ENCODE assay signal across 10 cellular contexts in the genomic region with DNA sequence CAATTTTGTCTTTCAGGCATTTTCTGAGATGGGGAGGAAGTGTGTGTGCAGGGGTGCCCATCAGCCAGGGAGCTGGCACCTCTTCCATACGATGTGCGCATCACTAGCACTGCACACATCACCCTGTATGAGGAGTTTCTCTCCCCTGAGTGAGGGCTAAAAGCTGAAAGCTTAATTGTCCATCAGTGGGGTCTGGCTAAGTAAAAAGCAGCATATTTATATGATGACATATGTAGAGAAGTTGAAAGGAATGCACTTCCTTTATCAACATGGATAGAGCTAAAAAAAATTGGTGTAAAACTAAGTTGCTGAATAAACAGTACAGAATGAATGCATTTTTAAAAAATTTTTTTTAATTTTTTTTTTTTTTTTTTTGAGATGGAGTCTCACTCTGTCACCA. TPM values are rescaled to one million over a fixed set of nuclear protein-coding genes. Genes with fewer than 3 reads are reported as not detected.
"Had no signal": no experiment of that assay in that cellular context is flagged by ENCODE, and none has a peak within 500 bp of the region (broad histone marks: within the 10 kb centered on the region; RNA-seq: fewer than 3 reads in every experiment).

No MANE protein-coding gene starts in this region.

- ATAC-seq: gastroesophageal sphincter; right cardiac atrium; stimulated activated naive B cell treated with anti-CD40 and anti-IgM and Interleukin-4, amounts not matched to agents 10 μg/mL and 1 μg/mL and 100 μg/mL, for 72 hours had no signal

- H3K27ac ChIP-seq: esophagus squamous epithelium, gastroesophageal sphincter, neutrophil, transverse colon had no signal

- H3K36me3 ChIP-seq: esophagus squamous epithelium, gastroesophageal sphincter, neutrophil, transverse colon had no signal

- H3K27me3 ChIP-seq: gastroesophageal sphincter had no signal

- H3K4me3 ChIP-seq: esophagus squamous epithelium, gastroesophageal sphincter, transverse colon had no signal

- DNase-seq: esophagus squamous epithelium; right cardiac atrium; stimulated activated CD4-positive, alpha-beta T cell treated with anti-CD3 and anti-CD28 coated beads, Interleukin-1b, Interleukin-23, amount 100 ng/mL, for 48 hours; stimulated activated naive B cell treated with anti-CD40 and anti-IgM and Interleukin-4, amounts not matched to agents 10 μg/mL and 1 μg/mL and 100 μg/mL, for 72 hours; T-helper 2 cell; transverse colon had no signal

- H3K9me3 ChIP-seq: esophagus squamous epithelium, gastroesophageal sphincter, neutrophil, transverse colon had no signal

RNA-seq across cellular contexts. Expression of a gene that starts 4.0 kb away (rescaled TPM):
- total RNA-seq: myocyte, subcutaneous adipose tissue had no signal
